In the genomic region with DNA sequence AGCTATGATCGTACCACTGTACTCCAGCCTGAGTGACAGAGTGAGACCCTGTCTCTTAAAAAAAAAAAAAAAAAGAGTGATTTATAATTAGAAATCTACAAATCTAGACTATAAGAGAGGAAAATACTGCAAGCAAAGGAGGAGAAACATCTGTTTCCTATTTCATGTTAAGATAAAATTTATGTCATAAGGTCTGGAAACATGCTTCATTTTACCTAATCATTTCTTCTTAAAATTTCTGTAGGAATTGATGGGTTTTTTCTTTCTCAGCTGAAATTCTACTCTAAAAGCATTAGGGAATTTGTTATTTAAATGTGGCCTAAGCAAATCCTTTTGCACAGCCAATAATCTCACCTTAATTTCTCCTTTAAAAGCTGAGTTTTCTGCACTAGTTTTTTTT, we compare ENCODE assay signal across 1 cellular context.
TF ChIP-seq lines count a peak whose summit lies in the region.

No MANE protein-coding gene starts in this region.

TF ChIP-seq in WTC11, 78 proteins besides CTCF, POLR2A, EP300 and RAD21 (continued from another document):
- TF ChIP-seq, protein P1, sequence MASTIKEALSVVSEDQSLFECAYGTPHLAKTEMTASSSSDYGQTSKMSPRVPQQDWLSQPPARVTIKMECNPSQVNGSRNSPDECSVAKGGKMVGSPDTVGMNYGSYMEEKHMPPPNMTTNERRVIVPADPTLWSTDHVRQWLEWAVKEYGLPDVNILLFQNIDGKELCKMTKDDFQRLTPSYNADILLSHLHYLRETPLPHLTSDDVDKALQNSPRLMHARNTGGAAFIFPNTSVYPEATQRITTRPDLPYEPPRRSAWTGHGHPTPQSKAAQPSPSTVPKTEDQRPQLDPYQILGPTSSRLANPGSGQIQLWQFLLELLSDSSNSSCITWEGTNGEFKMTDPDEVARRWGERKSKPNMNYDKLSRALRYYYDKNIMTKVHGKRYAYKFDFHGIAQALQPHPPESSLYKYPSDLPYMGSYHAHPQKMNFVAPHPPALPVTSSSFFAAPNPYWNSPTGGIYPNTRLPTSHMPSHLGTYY (CRISPR knock-in tag; IDR thresholded peaks at IDR 0.05): no peak
- TF ChIP-seq ZNF219 (CRISPR knock-in tag; IDR thresholded peaks at IDR 0.05; ENCODE audit: borderline replicate concordance): no peak
